In the genomic region with DNA sequence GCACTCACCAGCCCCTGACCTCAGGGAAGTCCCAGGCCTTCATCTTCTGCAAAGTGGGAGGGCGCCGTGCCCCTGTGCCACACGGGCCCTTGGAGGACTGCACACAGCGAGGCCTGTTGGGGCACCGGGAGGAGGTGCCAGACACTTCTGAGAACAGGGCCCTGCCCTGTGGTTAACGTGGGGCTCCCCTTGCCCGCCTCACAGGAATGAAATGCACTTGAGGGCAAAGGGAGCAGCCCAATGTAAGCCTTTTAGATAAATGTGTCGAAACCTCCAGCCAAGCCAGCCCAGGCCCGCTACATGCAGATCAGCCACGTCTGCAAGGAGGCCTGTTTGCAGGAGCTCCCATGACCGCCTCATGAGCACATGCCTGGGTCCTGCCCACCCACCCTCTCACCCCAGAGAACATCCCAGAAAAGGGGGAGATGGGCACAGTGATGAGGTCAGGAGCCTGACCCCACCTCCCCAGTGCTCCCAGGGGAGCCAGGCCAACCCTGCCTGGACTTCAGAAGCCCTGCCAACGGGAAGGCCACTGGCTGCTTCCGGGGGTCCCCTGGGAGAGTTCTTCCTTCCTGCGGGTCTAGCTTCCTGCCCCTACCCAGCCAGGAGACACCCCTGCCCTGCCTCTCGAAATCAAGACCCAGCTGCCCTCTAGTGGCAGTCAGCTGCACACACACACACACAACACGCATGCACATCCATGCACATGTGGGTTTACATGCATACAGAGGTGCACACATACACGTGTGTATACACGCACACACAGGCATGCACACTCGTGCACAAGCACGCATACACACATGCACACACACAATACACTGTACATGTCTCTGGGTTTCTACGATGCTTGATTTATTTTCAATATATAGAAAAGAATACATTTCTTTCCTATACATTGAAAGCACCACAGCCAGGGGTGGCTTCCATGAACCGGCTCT, we compare ENCODE assay signal across 8 cellular contexts.
A peak's percentile ranks its signal among the peaks of the same experiment; 100 is the strongest.
DNase-seq lines count a peak whose midpoint lies in the region; ATAC-seq and TF ChIP-seq lines count a peak whose summit lies in the region.

No MANE protein-coding gene starts in this region.

- H3K4me1 Mint-ChIP-seq in T-cell (peaks cover 0 to 3% (median 2%) of the 10 kb centered on the region in 3 donors), type B pancreatic cell (ENCODE audit: unreplicated experiment) (no peaks in the 10 kb centered on the region)

- ATAC-seq in T-cell (replicated peaks in 1 of 4) = peak in 3 of 4 experiments; percentile 36 to 58 (median 47)
- no peak for ATAC-seq in gastroesophageal sphincter

- H3K27me3 ChIP-seq in gastroesophageal sphincter = peaks cover 56% of the 10 kb centered on the region

- CTCF ChIA-PET in T-cell (lab: Charles Lee) = no interaction called here

- H3K4me3 Mint-ChIP-seq in T-cell = no peak overlapping the region
- no peak overlapping the region for H3K4me3 Mint-ChIP-seq in type B pancreatic cell

- peak; percentile 22 for DNase-seq in DMS79 treated with DMSO at 0.1 percent for 48 hours (lab: John Stamatoyannopoulos, UW)
- DNase-seq in DMS79 (lab: John Stamatoyannopoulos, UW) = no peak
- DNase-seq in HT1080 (ENCODE audit: low read depth) = peak; percentile 35
- peak in 24 of 34 experiments; percentile 5 to 29 (median 15) for DNase-seq in T-cell
- peak; percentile 71 for DNase-seq in ecto neural progenitor cell (ENCODE audit: low spot score)
- peak; percentile 2 for DNase-seq in myocyte (ENCODE audit: low read depth)
- no peak for DNase-seq in type B pancreatic cell (ENCODE audit: extremely low spot score, unreplicated experiment)

- POLR2A ChIA-PET in T-cell (lab: Charles Lee) = no interaction called here

- TF ChIP-seq POLR2A in gastroesophageal sphincter (IDR thresholded peaks at IDR 0.05) = no peak

- H3K27ac ChIP-seq in gastroesophageal sphincter = no peak overlapping the region

- 37 to 45% methylated on average over 7 to 8 of the region's 22 CpGs for WGBS in gastroesophageal sphincter (ENCODE audit: low coverage in 1 of 2), 2 donors

- TF ChIP-seq CTCF in type B pancreatic cell (conservative IDR thresholded peaks at IDR 0.05) (peak; percentile 88), gastroesophageal sphincter (IDR thresholded peaks at IDR 0.05) (peak in 2 of 4 experiments; percentile 27 to 62)

- H3K27ac Mint-ChIP-seq in T-cell (no peak overlapping the region), type B pancreatic cell (no peak overlapping the region)

- H3K4me3 ChIP-seq in gastroesophageal sphincter = no peak overlapping the region

- no peaks in the 10 kb centered on the region for H3K36me3 ChIP-seq in gastroesophageal sphincter

- H3K9me3 Mint-ChIP-seq in T-cell (peaks cover 0 to 11% (median 0%) of the 10 kb centered on the region in 3 donors), type B pancreatic cell (peaks cover 7% of the 10 kb centered on the region)

- TF ChIP-seq EP300 in gastroesophageal sphincter (IDR thresholded peaks at IDR 0.05) = no peak

- H3K36me3 Mint-ChIP-seq in T-cell (no peaks in the 10 kb centered on the region), type B pancreatic cell (no peaks in the 10 kb centered on the region)

- H3K4me1 ChIP-seq in gastroesophageal sphincter = no peaks in the 10 kb centered on the region

- H3K9me3 ChIP-seq in gastroesophageal sphincter = peaks cover 0 to under 1% (median 0%) of the 10 kb centered on the region in 3 donors

- H3K27me3 Mint-ChIP-seq in T-cell (peaks cover 10 to 16% of the 10 kb centered on the region in 2 donors), type B pancreatic cell (peaks cover 28% of the 10 kb centered on the region)

Comparison
In these comparisons a context has a peak if more than half of its experiments do, and no peak if none do; other contexts are left out.
1. DNase-seq: peak in DMS79 treated with DMSO at 0.1 percent for 48 hours (single experiment), HT1080 (single experiment), T-cell (24 of 34), ecto neural progenitor cell (single experiment) and myocyte (single experiment); none in DMS79 (single experiment) and type B pancreatic cell (single experiment).